Comparison of ENCODE assay signal across 11 cellular contexts in genomic region chr14:104863923-104864266, GRCh38. TPM values are rescaled to one million over a fixed set of nuclear protein-coding genes. Genes with fewer than 3 reads are reported as not detected.
DNase-seq lines count a peak whose midpoint lies in the region; ATAC-seq and TF ChIP-seq lines count a peak whose summit lies in the region.
"Had no signal": no experiment of that assay in that cellular context is flagged by ENCODE, and none has a peak within 500 bp of the region (broad histone marks: within the 10 kb centered on the region; RNA-seq: fewer than 3 reads in every experiment).

No MANE protein-coding gene starts in this region.

- H3K4me3 ChIP-seq in mesenchymal stem cell (ENCODE audit: insufficient read depth in 1 of 2, low read depth in 1 of 2, low read length in 2 of 2) (peak overlapping the region in 1 of 2 experiments; percentile 67), transverse colon (peak overlapping the region; percentile 20 to 92 (median 52)), WERI-Rb-1 (ENCODE audit: low read depth, low read length) (no peak overlapping the region)

- H3K9me3 Mint-ChIP-seq in central memory CD8-positive, alpha-beta T cell: no peaks in the 10 kb centered on the region
- H3K9me3 Mint-ChIP-seq: stimulated activated naive B cell treated with anti-CD40 and anti-IgM and Interleukin-4, amounts not matched to agents 10 μg/mL and 1 μg/mL and 100 μg/mL, for 72 hours had no signal

- TF ChIP-seq CTCF in transverse colon (IDR thresholded peaks at IDR 0.05) (no peak), WERI-Rb-1 (IDR thresholded peaks at IDR 0.05; ENCODE audit: low read depth, low read length) (no peak)

- H2AFZ ChIP-seq in mesenchymal stem cell (ENCODE audit: low read depth, low read length): no peak overlapping the region

- no peak overlapping the region for H3K14ac ChIP-seq in mesenchymal stem cell (ENCODE audit: low read length in 2 of 2)

- TF ChIP-seq POLR2A in transverse colon (IDR thresholded peaks at IDR 0.05): no peak

- intact Hi-C loops in transverse colon (cut with DNase I; ENCODE audit: low total_unique reads): no loop called here

- H3K18ac ChIP-seq in mesenchymal stem cell (ENCODE audit: low read depth in 1 of 2, low read length in 2 of 2): no peak overlapping the region

- H3K27ac ChIP-seq in mesenchymal stem cell (ENCODE audit: low read length, poor library complexity, severe bottlenecking) (no peak overlapping the region), transverse colon (peak overlapping the region; percentile 84 to 92 (median 89)), WERI-Rb-1 (no peak overlapping the region)

- peaks cover 29% of the 10 kb centered on the region for H3K79me1 ChIP-seq in mesenchymal stem cell (replicated peaks; ENCODE audit: low read length, poor library complexity, severe bottlenecking)

- peak overlapping the region; percentile 52 for H3K4me3 Mint-ChIP-seq in central memory CD8-positive, alpha-beta T cell

- H3K27me3 ChIP-seq in mesenchymal stem cell (ENCODE audit: control insufficient read depth in 1 of 2, insufficient read depth in 1 of 2, low read length in 2 of 2): peaks cover 0 to 28% of the 10 kb centered on the region in 2 experiments
- no peaks in the 10 kb centered on the region for H3K27me3 ChIP-seq in transverse colon
- H3K27me3 ChIP-seq in WERI-Rb-1 (ENCODE audit: insufficient read depth, low read depth, severe bottlenecking): no peaks in the 10 kb centered on the region

- H3K4ac ChIP-seq in mesenchymal stem cell (ENCODE audit: low read depth in 1 of 2, low read length in 2 of 2): no peak overlapping the region

- peak; percentile 62 for DNase-seq in activated effector memory CD4-positive, alpha-beta T cell treated with anti-CD3 and anti-CD28 coated beads, Interleukin-2, amount 50 U/mL, for 16 hours
- no peak for DNase-seq in activated effector memory CD4-positive, alpha-beta T cell treated with Interleukin-2 at 50 U/mL for 16 hours
- DNase-seq in central memory CD8-positive, alpha-beta T cell (ENCODE audit: low spot score in 2 of 2): no peak
- DNase-seq in mesenchymal stem cell (no peak), transverse colon (no peak), GOT3 (lab: John Stamatoyannopoulos, UW) (no peak), WERI-Rb-1 (no peak), retina (no peak)
- DNase-seq: NCI-H524; stimulated activated naive B cell treated with anti-CD40 and anti-IgM and Interleukin-4, amounts not matched to agents 10 μg/mL and 1 μg/mL and 100 μg/mL, for 72 hours; SW 1271 had no signal

- no peak overlapping the region for H2BK5ac ChIP-seq in mesenchymal stem cell (ENCODE audit: low read depth, low read length, poor library complexity, severe bottlenecking)

- H3K27ac Mint-ChIP-seq in central memory CD8-positive, alpha-beta T cell (ENCODE audit: low read depth): no peak overlapping the region
- H3K27ac Mint-ChIP-seq: stimulated activated naive B cell treated with anti-CD40 and anti-IgM and Interleukin-4, amounts not matched to agents 10 μg/mL and 1 μg/mL and 100 μg/mL, for 72 hours had no signal

- in situ Hi-C loops in transverse colon (cut with MboI; ENCODE audit: low pct_ligation_motif_present in 1 of 4, low pct_unique_long_range_greater_than_20kb in 1 of 4, low sequenced_read_pairs in 3 of 4): no loop called here

- H3K4me1 ChIP-seq in mesenchymal stem cell (ENCODE audit: control insufficient read depth, insufficient read depth, low read depth, low read length) (peaks cover 37% of the 10 kb centered on the region), transverse colon (peaks cover 11 to 34% (median 25%) of the 10 kb centered on the region in 4 donors)

- H3K23ac ChIP-seq in mesenchymal stem cell (ENCODE audit: low read length in 2 of 2): peak overlapping the region in 1 of 2 experiments; percentile 26

- H2BK120ac ChIP-seq in mesenchymal stem cell (ENCODE audit: low read depth, low read length): no peak overlapping the region

- H3K9me3 ChIP-seq in mesenchymal stem cell (ENCODE audit: control insufficient read depth, low read length): no peaks in the 10 kb centered on the region
- H3K9me3 ChIP-seq in transverse colon: no peaks in the 10 kb centered on the region
- peaks cover 4% of the 10 kb centered on the region for H3K9me3 ChIP-seq in WERI-Rb-1 (ENCODE audit: severe bottlenecking)

- no peak overlapping the region for H4K91ac ChIP-seq in mesenchymal stem cell (ENCODE audit: low read length)

- H2AK5ac ChIP-seq in mesenchymal stem cell (ENCODE audit: low read length, severe bottlenecking): no peak overlapping the region

- ATAC-seq in central memory CD8-positive, alpha-beta T cell (replicated peaks; ENCODE audit: extremely low read depth, poor library complexity, severe bottlenecking): no peak
- ATAC-seq: stimulated activated naive B cell treated with anti-CD40 and anti-IgM and Interleukin-4, amounts not matched to agents 10 μg/mL and 1 μg/mL and 100 μg/mL, for 72 hours had no signal

- no peak overlapping the region for H4K8ac ChIP-seq in mesenchymal stem cell (ENCODE audit: low read length)

- H3K4me2 ChIP-seq in mesenchymal stem cell (ENCODE audit: low read length, poor library complexity, severe bottlenecking): peak overlapping the region; percentile 89

- H3K36me3 Mint-ChIP-seq in central memory CD8-positive, alpha-beta T cell (ENCODE audit: insufficient read depth): no peaks in the 10 kb centered on the region
- H3K36me3 Mint-ChIP-seq: stimulated activated naive B cell treated with anti-CD40 and anti-IgM and Interleukin-4, amounts not matched to agents 10 μg/mL and 1 μg/mL and 100 μg/mL, for 72 hours had no signal

- WGBS in mesenchymal stem cell: 7% methylated on average over 13 of the region's 13 CpGs
- WGBS in transverse colon (ENCODE audit: low coverage in 1 of 2), 2 donors: 11% methylated on average over 10 of the region's 13 CpGs; no CpG with 5 or more reads in 1 of the 2 donors

- H3K36me3 ChIP-seq in mesenchymal stem cell (ENCODE audit: control insufficient read depth in 1 of 2, insufficient read depth in 2 of 2, low read depth in 1 of 2, low read length in 2 of 2) (peaks cover 0 to 23% of the 10 kb centered on the region in 2 experiments), transverse colon (no peaks in the 10 kb centered on the region), WERI-Rb-1 (no peaks in the 10 kb centered on the region)

- H3K9ac ChIP-seq in mesenchymal stem cell (ENCODE audit: low read length): no peak overlapping the region

- peaks cover 20% of the 10 kb centered on the region for H3K27me3 Mint-ChIP-seq in central memory CD8-positive, alpha-beta T cell

- no peak overlapping the region for H2BK15ac ChIP-seq in mesenchymal stem cell (ENCODE audit: low read depth, poor library complexity, severe bottlenecking)

- H3K4me1 Mint-ChIP-seq in central memory CD8-positive, alpha-beta T cell: peaks cover 7% of the 10 kb centered on the region

- TF ChIP-seq EP300 in transverse colon (IDR thresholded peaks at IDR 0.05; ENCODE audit: low read depth): no peak

- H2BK12ac ChIP-seq in mesenchymal stem cell (ENCODE audit: low read length in 2 of 2): no peak overlapping the region

RNA-seq across cellular contexts. Expression of gene CEP170B, which starts 1.2 kb away (rescaled TPM):
- 11.4 TPM for polyA plus RNA-seq in mesenchymal stem cell (2013, experiment 1 of 2)
- 11.1 TPM for polyA plus RNA-seq in mesenchymal stem cell (2013, experiment 2 of 2)
- total RNA-seq in transverse colon: 100 to 1,000 TPM in 2 of 4 donors, 10 to 100 TPM in 2; 56.0 to 195 (median 109) TPM

Comparison
In these comparisons a context has a peak if more than half of its experiments do, and no peak if none do; other contexts are left out.
1. H3K27ac ChIP-seq: peak in transverse colon (4 of 4); none in mesenchymal stem cell (single experiment) and WERI-Rb-1 (single experiment).